Comparison of ENCODE assay signal across 1 cellular context in genomic region chr11:100619484-100619883, GRCh38.
TF ChIP-seq lines count a peak whose summit lies in the region.

No MANE protein-coding gene starts in this region.

TF ChIP-seq in IMR-90, 13 proteins besides CTCF, POLR2A, EP300 and RAD21:
- TF ChIP-seq CHD1 (IDR thresholded peaks at IDR 0.05; ENCODE audit: low read depth, low read length) (no peak), MXI1 (IDR thresholded peaks at IDR 0.05; ENCODE audit: borderline replicate concordance, low read depth, low read length) (no peak), MAFK (IDR thresholded peaks at IDR 0.05; ENCODE audit: low read depth, low read length) (no peak), FOS (IDR thresholded peaks at IDR 0.05; ENCODE audit: low read depth, low read length) (no peak), SMC3 (IDR thresholded peaks at IDR 0.05; ENCODE audit: low read depth, low read length) (no peak), MAZ (IDR thresholded peaks at IDR 0.05; ENCODE audit: borderline replicate concordance, low read depth, low read length) (no peak), RFX5 (IDR thresholded peaks at IDR 0.05; ENCODE audit: low read depth, low read length) (no peak), BHLHE40 (IDR thresholded peaks at IDR 0.05; ENCODE audit: low read depth, low read length) (no peak), RCOR1 (IDR thresholded peaks at IDR 0.05; ENCODE audit: insufficient replicate concordance, low read length) (no peak), NFE2L2 (IDR thresholded peaks at IDR 0.05; ENCODE audit: low read depth, low read length) (no peak), CEBPB (IDR thresholded peaks at IDR 0.05; ENCODE audit: low read depth, low read length) (no peak)
- TF ChIP-seq, protein P1, sequence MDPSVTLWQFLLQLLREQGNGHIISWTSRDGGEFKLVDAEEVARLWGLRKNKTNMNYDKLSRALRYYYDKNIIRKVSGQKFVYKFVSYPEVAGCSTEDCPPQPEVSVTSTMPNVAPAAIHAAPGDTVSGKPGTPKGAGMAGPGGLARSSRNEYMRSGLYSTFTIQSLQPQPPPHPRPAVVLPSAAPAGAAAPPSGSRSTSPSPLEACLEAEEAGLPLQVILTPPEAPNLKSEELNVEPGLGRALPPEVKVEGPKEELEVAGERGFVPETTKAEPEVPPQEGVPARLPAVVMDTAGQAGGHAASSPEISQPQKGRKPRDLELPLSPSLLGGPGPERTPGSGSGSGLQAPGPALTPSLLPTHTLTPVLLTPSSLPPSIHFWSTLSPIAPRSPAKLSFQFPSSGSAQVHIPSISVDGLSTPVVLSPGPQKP (IDR thresholded peaks at IDR 0.05; ENCODE audit: borderline replicate concordance, low read depth, low read length) = no peak
- TF ChIP-seq, protein P2, sequence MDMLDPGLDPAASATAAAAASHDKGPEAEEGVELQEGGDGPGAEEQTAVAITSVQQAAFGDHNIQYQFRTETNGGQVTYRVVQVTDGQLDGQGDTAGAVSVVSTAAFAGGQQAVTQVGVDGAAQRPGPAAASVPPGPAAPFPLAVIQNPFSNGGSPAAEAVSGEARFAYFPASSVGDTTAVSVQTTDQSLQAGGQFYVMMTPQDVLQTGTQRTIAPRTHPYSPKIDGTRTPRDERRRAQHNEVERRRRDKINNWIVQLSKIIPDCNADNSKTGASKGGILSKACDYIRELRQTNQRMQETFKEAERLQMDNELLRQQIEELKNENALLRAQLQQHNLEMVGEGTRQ (IDR thresholded peaks at IDR 0.05; ENCODE audit: low read depth, low read length) = no peak
